In genomic region chr1:101293461-101294045, GRCh38 we compare ENCODE assay signal across 2 cellular contexts.
TF ChIP-seq lines count a peak whose summit lies in the region.

No MANE protein-coding gene starts in this region.

TF ChIP-seq in SK-N-SH, 30 proteins besides CTCF, POLR2A, EP300 and RAD21 (continued from another document):
- TF ChIP-seq FOSL2 (IDR thresholded peaks at IDR 0.05; ENCODE audit: borderline replicate concordance, low read depth): peak; percentile 33; the same call in 1 of the 2 replicates
- TF ChIP-seq MXI1 (IDR thresholded peaks at IDR 0.05; ENCODE audit: low read depth, low read length): no peak

TF ChIP-seq in SK-N-SH treated with all-trans-retinoic acid at 6 μM for 48 hours, 23 proteins besides CTCF, POLR2A, EP300 and RAD21 (continued from another document):
- TF ChIP-seq POU6F1 (CRISPR knock-in tag; IDR thresholded peaks at IDR 0.05; ENCODE audit: borderline replicate concordance, low read depth): no peak
- TF ChIP-seq TSHZ2 (CRISPR knock-in tag; IDR thresholded peaks at IDR 0.05): no peak
- TF ChIP-seq GLIS3 (CRISPR knock-in tag; IDR thresholded peaks at IDR 0.05): no peak
- TF ChIP-seq ESRRG (CRISPR knock-in tag; IDR thresholded peaks at IDR 0.05): no peak
- no peak for TF ChIP-seq RARB (CRISPR knock-in tag; IDR thresholded peaks at IDR 0.05)
- no peak for TF ChIP-seq OSR1 (CRISPR knock-in tag; IDR thresholded peaks at IDR 0.05)
- no peak for TF ChIP-seq ZC3H10 (CRISPR knock-in tag; IDR thresholded peaks at IDR 0.05)
- TF ChIP-seq CREB5 (CRISPR knock-in tag; IDR thresholded peaks at IDR 0.05; ENCODE audit: low read depth): no peak
- TF ChIP-seq BACH2 (CRISPR knock-in tag; IDR thresholded peaks at IDR 0.05; ENCODE audit: borderline replicate concordance): no peak
- TF ChIP-seq TOX (CRISPR knock-in tag; IDR thresholded peaks at IDR 0.05; ENCODE audit: borderline replicate concordance): no peak
- TF ChIP-seq ISL1 (CRISPR knock-in tag; IDR thresholded peaks at IDR 0.05): no peak
